ENCODE assay signal across 8 cellular contexts in the genomic region with DNA sequence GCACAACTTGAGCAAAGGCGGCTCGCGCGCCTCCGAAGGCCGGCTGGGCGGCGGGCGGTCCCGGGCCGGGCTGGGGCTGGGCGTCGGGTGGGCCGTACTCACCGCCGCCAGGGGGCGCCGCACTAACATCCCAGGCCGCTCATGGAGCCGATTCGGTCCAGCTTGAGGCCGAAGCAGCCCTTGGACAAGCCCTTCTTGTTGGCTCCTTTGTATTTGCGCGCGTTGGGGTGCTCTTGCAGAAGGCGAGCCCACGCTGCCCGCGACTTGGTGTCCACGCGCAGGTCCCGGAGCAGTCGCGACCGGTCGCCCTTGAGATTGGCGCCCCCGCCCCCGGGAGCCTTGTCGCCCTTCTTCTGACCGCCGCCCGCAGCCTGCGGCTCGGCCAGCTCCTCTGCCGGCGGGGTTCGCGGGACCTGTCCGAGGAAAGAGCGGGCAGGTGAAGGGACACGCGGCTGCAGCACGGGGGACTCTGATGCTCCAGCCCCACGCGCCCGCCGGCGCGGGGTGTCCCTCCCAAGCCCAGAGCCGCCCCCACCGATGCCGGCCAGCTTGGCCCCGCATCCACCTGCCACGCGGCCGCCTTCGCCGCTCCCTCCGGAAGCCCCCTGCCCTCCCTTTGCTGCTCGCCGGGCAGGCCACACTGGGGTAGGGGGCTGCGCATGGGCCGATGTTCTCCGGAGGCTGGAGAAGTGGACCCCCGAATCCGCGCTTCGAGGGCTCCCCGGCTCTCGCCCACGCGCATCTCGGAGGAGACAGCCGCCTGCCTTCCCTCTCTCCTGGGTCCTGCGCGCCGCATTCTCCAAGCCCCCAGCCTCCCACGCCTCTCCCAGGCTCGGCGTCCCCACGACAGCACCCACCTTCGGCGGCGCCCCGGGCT.
DNase-seq lines count a peak whose midpoint lies in the region; ATAC-seq and TF ChIP-seq lines count a peak whose summit lies in the region.

No MANE protein-coding gene starts in this region.

- H3K4me3 Mint-ChIP-seq in central memory CD8-positive, alpha-beta T cell: peak overlapping the region; percentile 55

- peaks cover 10% of the 10 kb centered on the region for H3K4me1 Mint-ChIP-seq in central memory CD8-positive, alpha-beta T cell

- DNase-seq in AG20443 (ENCODE audit: low spot score) (peak; percentile 95), GM20000 (ENCODE audit: low spot score) (peak; percentile 94), NCI-H1930 (lab: John Stamatoyannopoulos, UW) (peak; percentile 61 to 73), islet precursor cell (peak; percentile 90), smooth muscle cell of the brain vasculature (ENCODE audit: low read depth, low spot score) (peak; percentile 62), cerebellar nuclear complex (lab: John Stamatoyannopoulos, UW) (no peak)
- peak; percentile 45 to 64 for DNase-seq in central memory CD8-positive, alpha-beta T cell (ENCODE audit: low spot score in 2 of 2)

- H3K27me3 Mint-ChIP-seq in central memory CD8-positive, alpha-beta T cell: peaks cover 73% of the 10 kb centered on the region

- peak; percentile 83 for TF ChIP-seq CTCF in GM20000 (IDR thresholded peaks at IDR 0.05; ENCODE audit: extremely low read depth, missing control alignments)

- no peaks in the 10 kb centered on the region for H3K36me3 Mint-ChIP-seq in central memory CD8-positive, alpha-beta T cell (ENCODE audit: insufficient read depth)

- no peaks in the 10 kb centered on the region for H3K9me3 Mint-ChIP-seq in central memory CD8-positive, alpha-beta T cell

- peak; percentile 66 to 69 for ATAC-seq in activated CD4-positive, CD25-positive, alpha-beta regulatory T cell treated with anti-CD3 and anti-CD28 coated beads, Interleukin-2, amount 50 U/mL, for 24 hours
- peak; percentile 71 for ATAC-seq in central memory CD8-positive, alpha-beta T cell (replicated peaks; ENCODE audit: extremely low read depth, poor library complexity, severe bottlenecking)

- no peak overlapping the region for H3K27ac Mint-ChIP-seq in central memory CD8-positive, alpha-beta T cell (ENCODE audit: low read depth)

Comparison
In these comparisons a context has a peak if more than half of its experiments do, and no peak if none do; other contexts are left out.
1. DNase-seq: peak in AG20443 (single experiment), GM20000 (single experiment), NCI-H1930 (2 of 2), central memory CD8-positive, alpha-beta T cell (2 of 2), islet precursor cell (single experiment) and smooth muscle cell of the brain vasculature (single experiment); none in cerebellar nuclear complex (0 of 2).